Comparison of ENCODE assay signal across 8 cellular contexts in genomic region chr18:3037423-3037915, GRCh38. TPM values are rescaled to one million over a fixed set of nuclear protein-coding genes. Genes with fewer than 3 reads are reported as not detected.
DNase-seq lines count a peak whose midpoint lies in the region; ATAC-seq and TF ChIP-seq lines count a peak whose summit lies in the region.

No MANE protein-coding gene starts in this region.

- H3K27ac Mint-ChIP-seq in naive thymus-derived CD4-positive, alpha-beta T cell: peak overlapping the region in 4 of 9 donors; percentile 12 to 79 (median 30)

- H2AFZ ChIP-seq in ACC112 (ENCODE audit: low read length, unreplicated experiment): no peak overlapping the region

- H3K9ac ChIP-seq in colonic mucosa (ENCODE audit: low read depth in 2 of 2, low read length in 2 of 2): no peak overlapping the region

- no peaks in the 10 kb centered on the region for H3K27me3 ChIP-seq in ACC112 (ENCODE audit: insufficient read depth, low read length)
- no peaks in the 10 kb centered on the region for H3K27me3 ChIP-seq in colonic mucosa
- H3K27me3 ChIP-seq in naive thymus-derived CD4-positive, alpha-beta T cell (ENCODE audit: control insufficient read depth in 2 of 2, insufficient read depth in 2 of 2, low read length in 2 of 2): no peaks in the 10 kb centered on the region

- ATAC-seq in GM18505 (IDR thresholded peaks at IDR 0.05; ENCODE audit: unreplicated experiment): peak; percentile 99
- ATAC-seq in HG02840 (IDR thresholded peaks at IDR 0.05; ENCODE audit: low FRiP score, unreplicated experiment): peak; percentile 90
- peak; percentile 77 for ATAC-seq in naive thymus-derived CD4-positive, alpha-beta T cell

- DNase-seq in NCI-H510A treated with DMSO at 0.1 percent for 48 hours (lab: John Stamatoyannopoulos, UW): peak; percentile 54
- peak; percentile 43 for DNase-seq in colonic mucosa
- no peak for DNase-seq in naive thymus-derived CD4-positive, alpha-beta T cell
- DNase-seq in NCI-H1092 treated with DMSO at 0.1 percent for 48 hours (lab: John Stamatoyannopoulos, UW): no peak
- no peak for DNase-seq in activated effector memory CD4-positive, alpha-beta T cell treated with Interleukin-2 at 50 U/mL for 16 hours

- H3K27ac ChIP-seq in ACC112 (ENCODE audit: low read depth, low read length) (peak overlapping the region; percentile 37), colonic mucosa (peak overlapping the region; percentile 48)
- no peak overlapping the region for H3K27ac ChIP-seq in naive thymus-derived CD4-positive, alpha-beta T cell (ENCODE audit: low read depth, low read length)

- H3K4me3 Mint-ChIP-seq in naive thymus-derived CD4-positive, alpha-beta T cell: peak overlapping the region in 1 of 10 donors; percentile 28

- H3K36me3 ChIP-seq in ACC112 (ENCODE audit: insufficient read depth, low read length): no peaks in the 10 kb centered on the region
- no peaks in the 10 kb centered on the region for H3K36me3 ChIP-seq in colonic mucosa
- H3K36me3 ChIP-seq in naive thymus-derived CD4-positive, alpha-beta T cell (ENCODE audit: control insufficient read depth in 2 of 3, insufficient read depth in 3 of 3, low read length in 3 of 3): no peaks in the 10 kb centered on the region

- H3K4me1 ChIP-seq in ACC112 (ENCODE audit: control insufficient read depth, insufficient read depth, low read length, unreplicated experiment): peaks cover 4% of the 10 kb centered on the region
- no peaks in the 10 kb centered on the region for H3K4me1 ChIP-seq in colonic mucosa
- H3K4me1 ChIP-seq in naive thymus-derived CD4-positive, alpha-beta T cell (ENCODE audit: control insufficient read depth in 2 of 2, insufficient read depth in 2 of 2, low read length in 2 of 2): peaks cover 0 to 4% of the 10 kb centered on the region in 2 donors

- no peaks in the 10 kb centered on the region for H3K27me3 Mint-ChIP-seq in naive thymus-derived CD4-positive, alpha-beta T cell

- TF ChIP-seq POLR2A in GM18505 (IDR thresholded peaks at IDR 0.05; ENCODE audit: borderline replicate concordance, extremely low read depth, insufficient read depth, insufficient read length): no peak

- peaks cover 0 to 1% (median 0%) of the 10 kb centered on the region in 11 donors for H3K9me3 Mint-ChIP-seq in naive thymus-derived CD4-positive, alpha-beta T cell

- H3K79me2 ChIP-seq in ACC112 (ENCODE audit: control insufficient read depth, insufficient read depth, low read length, unreplicated experiment): no peaks in the 10 kb centered on the region

- POLR2A ChIA-PET in naive thymus-derived CD4-positive, alpha-beta T cell (lab: Charles Lee): interaction anchor here (1.4 kb wide), 2 partner anchors 9 to 23 kb away, joined by 3 to 5 read pairs; no protein-coding TSS in a partner anchor

- H3K4me3 ChIP-seq in ACC112 (ENCODE audit: low read depth, low read length): no peak overlapping the region
- no peak overlapping the region for H3K4me3 ChIP-seq in colonic mucosa
- H3K4me3 ChIP-seq in naive thymus-derived CD4-positive, alpha-beta T cell (ENCODE audit: low read length): no peak overlapping the region

- H3K9me3 ChIP-seq in colonic mucosa: no peaks in the 10 kb centered on the region
- no peaks in the 10 kb centered on the region for H3K9me3 ChIP-seq in naive thymus-derived CD4-positive, alpha-beta T cell (ENCODE audit: control insufficient read depth in 2 of 3, low read length in 3 of 3)

- no peak for TF ChIP-seq CTCF in colonic mucosa (IDR thresholded peaks at IDR 0.05)

- H3K4me1 Mint-ChIP-seq in naive thymus-derived CD4-positive, alpha-beta T cell: peaks cover 1 to 36% (median 10%) of the 10 kb centered on the region in 7 donors

- no peaks in the 10 kb centered on the region for H3K36me3 Mint-ChIP-seq in naive thymus-derived CD4-positive, alpha-beta T cell

- CTCF ChIA-PET in naive thymus-derived CD4-positive, alpha-beta T cell (lab: Charles Lee): no interaction called here

- intact Hi-C loops in colonic mucosa (cut with DNase I): no loop called here
- intact Hi-C loops in naive thymus-derived CD4-positive, alpha-beta T cell (cut with micrococcal nuclease): loop anchor here in 1 of 2 donors (1.0 kb wide), 2 partner anchors 22 to 24 kb away; partner anchors contain the start of gene LPIN2

RNA-seq across cellular contexts. Expression of gene LPIN2, which starts 24.5 kb away (rescaled TPM):
- 10 to 100 TPM; 23.6 to 59.0 TPM for total RNA-seq in colonic mucosa
- total RNA-seq in naive thymus-derived CD4-positive, alpha-beta T cell: 100 to 1,000 TPM in 1 of 5 experiments, 10 to 100 TPM in 4; 58.8 to 133 (median 73.6) TPM
- polyA plus RNA-seq in naive thymus-derived CD4-positive, alpha-beta T cell: 10 to 100 TPM; 63.7 to 73.1 TPM

Comparison
In these comparisons a context has a peak if more than half of its experiments do, and no peak if none do; other contexts are left out.
1. DNase-seq: peak in NCI-H510A treated with DMSO at 0.1 percent for 48 hours (single experiment) and colonic mucosa (single experiment); none in naive thymus-derived CD4-positive, alpha-beta T cell (0 of 9), NCI-H1092 treated with DMSO at 0.1 percent for 48 hours (single experiment) and activated effector memory CD4-positive, alpha-beta T cell treated with Interleukin-2 at 50 U/mL for 16 hours (single experiment).
2. Peak in every context shown above with its lines, with median percentiles within 50 percentile points of each other: ATAC-seq.